ENCODE assay signal across 1 cellular context in the genomic region with DNA sequence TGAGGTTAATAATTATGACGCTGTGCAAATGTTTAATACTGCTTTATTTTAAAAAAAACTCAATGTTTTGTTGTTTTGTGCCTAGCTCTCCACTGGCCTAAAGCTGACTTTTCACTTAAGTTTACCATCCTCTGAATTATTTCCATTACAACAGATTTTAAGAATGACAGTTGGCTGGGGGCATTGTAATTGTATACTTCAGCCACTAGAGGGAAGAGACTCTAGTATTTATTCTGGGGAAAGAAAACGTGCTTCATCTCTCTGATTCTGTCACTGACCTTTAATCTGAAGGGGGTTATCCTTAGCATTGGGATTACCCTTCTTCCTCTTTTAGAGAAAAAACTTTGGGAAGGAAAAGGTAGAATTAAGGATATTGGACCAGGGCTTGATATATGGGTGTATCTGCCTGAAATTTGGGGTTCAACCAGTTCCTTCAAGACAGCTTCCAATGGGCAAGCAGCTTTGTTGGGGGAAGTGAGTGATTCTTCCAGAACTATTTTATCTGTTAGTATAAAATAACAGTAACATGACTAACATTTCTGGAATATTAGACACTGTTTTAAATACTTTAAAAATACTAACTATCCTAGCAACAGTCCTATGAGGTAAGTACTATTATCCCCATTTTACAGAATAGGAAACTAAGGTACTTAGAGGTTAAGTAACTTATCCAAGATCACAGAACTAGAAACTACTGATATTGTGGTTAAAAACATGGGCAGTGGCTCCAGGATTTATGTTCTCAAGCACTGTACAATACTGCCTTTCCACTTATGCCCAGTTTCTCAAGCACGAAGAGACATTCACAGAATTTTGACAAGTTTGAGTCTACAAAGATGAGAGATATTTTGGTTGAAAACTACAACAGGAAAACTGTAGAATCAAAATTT.
TF ChIP-seq lines count a peak whose summit lies in the region.

No MANE protein-coding gene starts in this region.

TF ChIP-seq in HCT116, 20 proteins besides CTCF, POLR2A, EP300 and RAD21 (continued from another document):
- TF ChIP-seq REST (IDR thresholded peaks at IDR 0.05; ENCODE audit: low read depth) (no peak), ZFX (IDR thresholded peaks at IDR 0.05) (no peak), EGR1 (IDR thresholded peaks at IDR 0.05; ENCODE audit: low read depth) (no peak), CEBPB (IDR thresholded peaks at IDR 0.05; ENCODE audit: low read depth) (no peak), POLR2AphosphoS5 (IDR thresholded peaks at IDR 0.05; ENCODE audit: low read depth, low read length) (no peak), FOSL1 (IDR thresholded peaks at IDR 0.05; ENCODE audit: low read depth) (no peak), EZH2phosphoT487 (IDR thresholded peaks at IDR 0.05; ENCODE audit: borderline replicate concordance) (no peak), CBX3 (IDR thresholded peaks at IDR 0.05; ENCODE audit: low read depth) (no peak), ZNF274 (IDR thresholded peaks at IDR 0.05; ENCODE audit: low read depth, low read length) (no peak), SIN3A (IDR thresholded peaks at IDR 0.05; ENCODE audit: low read depth) (no peak)
TF ChIP-seq in HCT116: peak in this region for 0.
